In the genomic region with DNA sequence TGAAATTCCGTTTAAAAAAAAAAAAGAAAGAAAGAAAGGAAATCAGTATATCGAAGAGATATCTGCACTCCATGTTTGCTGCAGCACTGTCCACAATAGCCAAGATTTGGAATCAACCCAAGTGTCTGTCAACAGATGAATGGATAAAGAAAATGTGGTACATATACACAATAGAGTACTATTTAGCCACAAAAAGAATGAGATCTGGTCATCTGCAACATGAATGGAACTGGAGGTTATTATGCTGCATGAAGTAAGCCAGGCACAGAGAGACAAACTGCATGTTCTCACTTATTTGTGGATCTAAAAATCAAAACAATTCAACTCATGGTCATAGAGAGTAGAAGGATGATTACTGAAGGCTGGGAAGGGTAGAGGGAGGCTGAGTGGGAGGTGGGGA, we compare ENCODE assay signal across 21 cellular contexts. TPM values are rescaled to one million over a fixed set of nuclear protein-coding genes. Genes with fewer than 3 reads are reported as not detected.
"Had no signal": no experiment of that assay in that cellular context is flagged by ENCODE, and none has a peak within 500 bp of the region (broad histone marks: within the 10 kb centered on the region; RNA-seq: fewer than 3 reads in every experiment).

No MANE protein-coding gene starts in this region.

- H3K9me3 ChIP-seq: spleen, transverse colon, vagina had no signal

- FAIRE-seq: colon had no signal

- DNase-seq: activated CD4-positive, alpha-beta T cell treated with anti-CD3 and anti-CD28 coated beads for 4 hours; activated CD8-positive, alpha-beta T cell treated with anti-CD3 and anti-CD28 coated beads for 36 hours; activated naive CD4-positive, alpha-beta T cell; activated naive CD8-positive, alpha-beta T cell treated with anti-CD3 and anti-CD28 coated beads for 36 hours; activated T-cell treated with anti-CD3 and anti-CD28 coated beads, Interleukin-2, amount 50 U/mL, for 1 hour; amniotic stem cell; endodermal cell; foreskin keratinocyte; left ventricle myocardium superior; mesenchymal stem cell; naive thymus-derived CD8-positive, alpha-beta T cell; spleen; stimulated activated naive B cell treated with anti-CD40 and anti-IgM and Interleukin-4, amounts not matched to agents 10 μg/mL and 1 μg/mL and 100 μg/mL, for 72 hours; T-cell; transverse colon had no signal

- H3K4me1 ChIP-seq: foreskin keratinocyte, parathyroid adenoma, spleen, transverse colon, vagina had no signal

- H3K27ac ChIP-seq: epithelial cell of prostate, foreskin keratinocyte, parathyroid adenoma, spleen, transverse colon, vagina had no signal

- H3K4me3 ChIP-seq: spleen, transverse colon, vagina had no signal

- H3K79me2 ChIP-seq: parathyroid adenoma had no signal

- ATAC-seq: activated CD8-positive, alpha-beta T cell treated with anti-CD3 and anti-CD28 coated beads for 36 hours; activated T-helper 17 cell treated with anti-CD3 and anti-CD28 coated beads, Interleukin-2, amount 50 U/mL, for 72 hours; foreskin keratinocyte; left ventricle myocardium superior; naive thymus-derived CD8-positive, alpha-beta T cell; stimulated activated naive B cell treated with anti-CD40 and anti-IgM and Interleukin-4, amounts not matched to agents 10 μg/mL and 1 μg/mL and 100 μg/mL, for 72 hours; T-cell; WTC11 had no signal

- H3K27me3 ChIP-seq: foreskin keratinocyte, spleen, transverse colon, vagina had no signal

- H3K9ac ChIP-seq: parathyroid adenoma had no signal

- H2AFZ ChIP-seq: parathyroid adenoma had no signal

RNA-seq across cellular contexts. Expression of gene COX7A1, which starts 45.9 kb away (rescaled TPM):
- total RNA-seq: activated CD8-positive, alpha-beta T cell treated with anti-CD3 and anti-CD28 coated beads for 36 hours; activated naive CD8-positive, alpha-beta T cell treated with anti-CD3 and anti-CD28 coated beads for 36 hours; activated T-helper 17 cell treated with anti-CD3 and anti-CD28 coated beads, Interleukin-2, amount 50 U/mL, for 72 hours; naive thymus-derived CD8-positive, alpha-beta T cell; T-cell had no signal
- polyA plus RNA-seq: naive thymus-derived CD8-positive, alpha-beta T cell had no signal
